ENCODE assay signal across 23 cellular contexts in the genomic region with DNA sequence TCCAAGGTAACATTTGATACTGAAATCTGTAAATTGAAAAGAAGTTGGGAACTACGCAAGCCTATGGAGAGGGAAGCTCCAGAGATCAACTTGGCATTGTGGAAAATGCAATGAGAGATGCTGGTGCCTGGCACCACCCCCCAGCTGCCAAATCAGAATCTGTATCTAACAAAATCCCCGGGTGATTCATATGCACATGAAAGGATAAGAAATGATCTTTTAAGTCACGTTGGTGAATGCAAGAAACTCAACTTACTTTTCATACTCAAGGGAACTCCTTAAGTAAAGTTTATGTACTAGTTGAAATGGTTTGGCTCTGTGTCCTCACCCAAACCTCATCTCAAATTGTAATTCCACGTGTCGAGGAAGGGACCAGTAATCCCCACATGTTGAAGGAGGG.
A peak's percentile ranks its signal among the peaks of the same experiment; 100 is the strongest.
DNase-seq lines count a peak whose midpoint lies in the region; ATAC-seq and TF ChIP-seq lines count a peak whose summit lies in the region.
"Had no signal": no experiment of that assay in that cellular context is flagged by ENCODE, and none has a peak within 500 bp of the region (broad histone marks: within the 10 kb centered on the region; RNA-seq: fewer than 3 reads in every experiment).

No MANE protein-coding gene starts in this region.

- DNase-seq in amniotic epithelial cell (ENCODE audit: low read depth) (peak; percentile 76), progenitor cell of endocrine pancreas (ENCODE audit: low spot score, unreplicated experiment) (no peak), uterus (no peak)
- DNase-seq in stimulated activated CD8-positive, alpha-beta memory T cell treated with anti-CD3 and anti-CD28 coated beads, Interleukin-4, amount 100 ng/mL, for 48 hours: no peak
- DNase-seq: 8988T; ACHN; BE2C; C1 segment of cervical spinal cord; CD4-positive, alpha-beta memory T cell; CD4-positive, CD25-positive, alpha-beta regulatory T cell; CD8-positive, alpha-beta memory T cell; COR-L47; DMS 273 treated with DMSO at 0.1 percent for 48 hours; DMS153; DMS53; DMS79; DND-41; EL; GDM1 had no signal

- peak overlapping the region; percentile 29 for H3K27ac Mint-ChIP-seq in progenitor cell of endocrine pancreas
- H3K27ac Mint-ChIP-seq: CD4-positive, alpha-beta memory T cell; CD4-positive, CD25-positive, alpha-beta regulatory T cell; CD8-positive, alpha-beta memory T cell had no signal

- H3K36me3 ChIP-seq in uterus: no peaks in the 10 kb centered on the region
- H3K36me3 ChIP-seq: BE2C, BLaER1 had no signal

- H3K4me1 ChIP-seq in uterus: no peaks in the 10 kb centered on the region
- H3K4me1 ChIP-seq: BE2C, BLaER1 had no signal

- H3K27me3 ChIP-seq in uterus: no peaks in the 10 kb centered on the region
- H3K27me3 ChIP-seq: BLaER1 had no signal

- no peak overlapping the region for H3K27ac ChIP-seq in uterus
- H3K27ac ChIP-seq: BLaER1 had no signal

- no peak overlapping the region for H3K4me3 Mint-ChIP-seq in progenitor cell of endocrine pancreas (ENCODE audit: low read depth)
- H3K4me3 Mint-ChIP-seq: CD14-positive monocyte; CD4-positive, alpha-beta memory T cell; CD4-positive, CD25-positive, alpha-beta regulatory T cell; CD8-positive, alpha-beta memory T cell had no signal

- no peaks in the 10 kb centered on the region for H3K4me1 Mint-ChIP-seq in progenitor cell of endocrine pancreas (ENCODE audit: low read depth)
- H3K4me1 Mint-ChIP-seq: CD14-positive monocyte; CD8-positive, alpha-beta memory T cell had no signal

- TF ChIP-seq CTCF in progenitor cell of endocrine pancreas (IDR thresholded peaks at IDR 0.05; ENCODE audit: unreplicated experiment) (no peak), uterus (IDR thresholded peaks at IDR 0.05) (no peak)

- no peak overlapping the region for H3K4me3 ChIP-seq in uterus
- H3K4me3 ChIP-seq: BLaER1, GM12878 had no signal

- no peak for TF ChIP-seq POLR2A in uterus (IDR thresholded peaks at IDR 0.05)

- no peaks in the 10 kb centered on the region for H3K27me3 Mint-ChIP-seq in progenitor cell of endocrine pancreas
- H3K27me3 Mint-ChIP-seq: CD8-positive, alpha-beta memory T cell had no signal

- peaks cover 9% of the 10 kb centered on the region for H3K9me3 Mint-ChIP-seq in progenitor cell of endocrine pancreas (ENCODE audit: low read depth)

- no peaks in the 10 kb centered on the region for H3K36me3 Mint-ChIP-seq in progenitor cell of endocrine pancreas (ENCODE audit: insufficient read depth)
- H3K36me3 Mint-ChIP-seq: CD14-positive monocyte; CD4-positive, alpha-beta memory T cell; CD8-positive, alpha-beta memory T cell had no signal

- no peak for ATAC-seq in HG03378 (IDR thresholded peaks at IDR 0.05; ENCODE audit: unreplicated experiment)
- ATAC-seq: GM12878 had no signal

- intact Hi-C loops in uterus (cut with DNase I; ENCODE audit: low total_unique reads): no loop called here

- H3K9me3 ChIP-seq in uterus: peaks cover 0 to 3% of the 10 kb centered on the region in 2 donors
- H3K9me3 ChIP-seq: BE2C, BLaER1 had no signal
